Comparison of ENCODE assay signal across 8 cellular contexts in genomic region chr15:41828747-41829270, GRCh38. TPM values are rescaled to one million over a fixed set of nuclear protein-coding genes. Genes with fewer than 3 reads are reported as not detected.
DNase-seq lines count a peak whose midpoint lies in the region; ATAC-seq, FAIRE-seq and TF ChIP-seq lines count a peak whose summit lies in the region.

No MANE protein-coding gene starts in this region.

- H3K9ac ChIP-seq in OCI-LY3 (ENCODE audit: low read length) (peak overlapping the region; percentile 58), H1 (replicated peaks in 1 of 4; ENCODE audit: extremely low read depth in 1 of 4, low read depth in 3 of 4, low read length in 3 of 4) (peak overlapping the region in 1 of 4 experiments; percentile 78; a peak in 2 of 7 replicates)

- no peaks in the 10 kb centered on the region for H3K27me3 ChIP-seq in CD8-positive, alpha-beta memory T cell (ENCODE audit: insufficient read depth, low read length, poor library complexity, severe bottlenecking)
- H3K27me3 ChIP-seq in OCI-LY3 (ENCODE audit: low read depth, low read length) (no peaks in the 10 kb centered on the region), H1 (replicated peaks in 1 of 4; ENCODE audit: control insufficient read depth in 3 of 4, extremely low read depth in 1 of 4, insufficient read depth in 3 of 4, low read length in 3 of 4) (peaks cover 0 to 2% (median 0%) of the 10 kb centered on the region in 4 experiments; a peak in 1 of 7 replicates), neutrophil (peaks cover 13% of the 10 kb centered on the region)

- H3K4me3 Mint-ChIP-seq in CD8-positive, alpha-beta memory T cell: peak overlapping the region; percentile 82 to 98 (median 91)

- no peak overlapping the region for H2BK5ac ChIP-seq in H1 (ENCODE audit: low read depth, low read length)

- ATAC-seq in HG03520 (IDR thresholded peaks at IDR 0.05; ENCODE audit: unreplicated experiment) (no peak), HG02981 (IDR thresholded peaks at IDR 0.05; ENCODE audit: unreplicated experiment) (no peak)

- CTCF ChIA-PET in CD8-positive, alpha-beta memory T cell (lab: Charles Lee): interaction anchor here (1.0 kb wide), 1 partner anchor 54 kb away, joined by 3 read pairs; the partner anchor contains the start of gene MAPKBP1
- CTCF ChIA-PET in H1 (lab: Charles Lee; ENCODE audit: partially characterized antibody): interaction anchor here (0.5 to 2.1 kb wide), 4 partner anchors 9 to 296 kb away, joined by 3 to 6 read pairs (median 4); partner anchors contain the start of genes MAPKBP1 and PLA2G4B

- no peak for TF ChIP-seq POLR2A in H1 (IDR thresholded peaks at IDR 0.05; ENCODE audit: control extremely low read depth in 1 of 2, low read depth in 2 of 2, low read length in 2 of 2)

- no peak overlapping the region for H4K91ac ChIP-seq in H1 (replicated peaks; ENCODE audit: insufficient read length, low read length)

- no peak overlapping the region for H3K56ac ChIP-seq in H1 (replicated peaks; ENCODE audit: insufficient read length, low read depth, low read length)

- peak overlapping the region; percentile 79 for H3K4me2 ChIP-seq in OCI-LY3 (ENCODE audit: low read length)
- H3K4me2 ChIP-seq in H1 (ENCODE audit: insufficient read depth in 1 of 2, low read depth in 2 of 2, low read length in 2 of 2): peak overlapping the region; percentile 82 to 89

- peaks cover 4 to 46% (median 4%) of the 10 kb centered on the region in 3 donors for H3K36me3 Mint-ChIP-seq in CD8-positive, alpha-beta memory T cell

- no peak for TF ChIP-seq RAD21 in H1 (IDR thresholded peaks at IDR 0.05 in 1 of 2, conservative IDR thresholded peaks at IDR 0.05 in 1 of 2; ENCODE audit: low read depth in 2 of 2, low read length in 2 of 2)

- no peak for FAIRE-seq in H1 (lab: Jason Lieb, UNC)

- H3K4me1 ChIP-seq in CD8-positive, alpha-beta memory T cell (ENCODE audit: insufficient read depth, low read length): peaks cover 44% of the 10 kb centered on the region
- H3K4me1 ChIP-seq in OCI-LY3 (ENCODE audit: low read length): peaks cover 5% of the 10 kb centered on the region; the same call in 1 of the 2 replicates
- H3K4me1 ChIP-seq in H1 (replicated peaks in 1 of 4; ENCODE audit: control insufficient read depth in 3 of 4, insufficient read depth in 4 of 4, low read length in 3 of 4): peaks cover 0 to 4% (median 2%) of the 10 kb centered on the region in 4 experiments; a peak in 4 of 7 replicates
- peaks cover 22 to 25% of the 10 kb centered on the region in 2 experiments for H3K4me1 ChIP-seq in neutrophil (ENCODE audit: control insufficient read depth in 1 of 2, insufficient read depth in 1 of 2, low read depth in 1 of 2, low read length in 1 of 2)

- TF ChIP-seq CTCF in OCI-LY3 (IDR thresholded peaks at IDR 0.05; ENCODE audit: low read depth, low read length): no peak
- no peak for TF ChIP-seq CTCF in H1 (IDR thresholded peaks at IDR 0.05; ENCODE audit: control extremely low read depth in 1 of 3, insufficient read depth in 1 of 3, low read depth in 1 of 3, low read length in 3 of 3)
- TF ChIP-seq CTCF in neutrophil (IDR thresholded peaks at IDR 0.05): no peak

- no peaks in the 10 kb centered on the region for H3K9me3 ChIP-seq in CD8-positive, alpha-beta memory T cell (ENCODE audit: low read length)
- no peaks in the 10 kb centered on the region for H3K9me3 ChIP-seq in OCI-LY3 (ENCODE audit: insufficient read depth, low read length)
- no peaks in the 10 kb centered on the region for H3K9me3 ChIP-seq in H1 (ENCODE audit: insufficient read depth in 2 of 2, low read depth in 1 of 2, low read length in 1 of 2)
- no peaks in the 10 kb centered on the region for H3K9me3 ChIP-seq in neutrophil

- 48% methylated on average over 7 of the region's 7 CpGs; no CpG with 5 or more reads in 1 of the 2 experiments for WGBS in H1 (ENCODE audit: extremely low coverage in 1 of 2, insufficient coverage in 1 of 2, insufficient read length in 1 of 2, insufficient replicate concordance in 2 of 2, low coverage in 1 of 2, low lambda C conversion rate in 2 of 2, missing lambda C conversion rate in 1 of 2), 2 experiments

- H3K18ac ChIP-seq in H1 (ENCODE audit: extremely low read depth, low read length): no peak overlapping the region

- no peak overlapping the region for H4K8ac ChIP-seq in H1 (ENCODE audit: extremely low read depth, insufficient read depth, low read length)

- no peak overlapping the region for H2BK20ac ChIP-seq in H1 (ENCODE audit: low read length)

- no peak overlapping the region for H4K5ac ChIP-seq in H1 (ENCODE audit: insufficient read length, low read depth, low read length)

- no peak overlapping the region for H2BK15ac ChIP-seq in H1 (ENCODE audit: low read length)

- H2AFZ ChIP-seq in OCI-LY3 (ENCODE audit: low read depth, low read length) (0 out of 2 replicates have a peak overlapping the region, but pooled peaks have one; percentile 39), H1 (ENCODE audit: low read length) (peak overlapping the region; percentile 8; the same call in 1 of the 2 replicates)

- H3K79me2 ChIP-seq in OCI-LY3 (ENCODE audit: low read length) (no peaks in the 10 kb centered on the region), H1 (ENCODE audit: control insufficient read depth in 1 of 2, insufficient read depth in 2 of 2, low read length in 2 of 2) (no peaks in the 10 kb centered on the region)

- peaks cover 0 to 3% of the 10 kb centered on the region in 2 donors for H3K27me3 Mint-ChIP-seq in CD8-positive, alpha-beta memory T cell

- H3K9me3 Mint-ChIP-seq in CD8-positive, alpha-beta memory T cell: no peaks in the 10 kb centered on the region

- no peaks in the 10 kb centered on the region; the same call in 1 of the 2 replicates for H3K79me1 ChIP-seq in H1 (ENCODE audit: low read depth, low read length)

- H3K27ac Mint-ChIP-seq in CD8-positive, alpha-beta memory T cell: peak overlapping the region; percentile 8 to 99 (median 87)

- H2BK12ac ChIP-seq in H1 (ENCODE audit: low read depth, low read length): no peak overlapping the region

- H4K20me1 ChIP-seq in OCI-LY3 (ENCODE audit: insufficient read depth, low read length) (no peaks in the 10 kb centered on the region), H1 (replicated peaks in 1 of 2; ENCODE audit: control insufficient read depth in 1 of 2, insufficient read depth in 2 of 2, low read length in 2 of 2) (peaks cover 1 to 10% of the 10 kb centered on the region in 2 experiments)

- POLR2A ChIA-PET in CD8-positive, alpha-beta memory T cell (lab: Charles Lee): interaction anchor here (0.5 to 1.6 kb wide), 2 partner anchors 66 to 284 kb away, joined by 4 to 5 read pairs; no protein-coding TSS in a partner anchor
- POLR2A ChIA-PET in H1 (lab: Charles Lee; ENCODE audit: partially characterized antibody): interaction anchor here (0.7 to 2.1 kb wide), 3 partner anchors 8 to 53 kb away, joined by 3 to 6 read pairs (median 3); no protein-coding TSS in a partner anchor

- TF ChIP-seq EP300 in H1 (IDR thresholded peaks at IDR 0.05; ENCODE audit: borderline replicate concordance in 1 of 2, low read depth in 2 of 2, low read length in 2 of 2): no peak

- peaks cover 10% of the 10 kb centered on the region; the same call in 1 of the 2 replicates for H3K23me2 ChIP-seq in H1 (ENCODE audit: low read depth, low read length)

- H2BK120ac ChIP-seq in H1 (replicated peaks; ENCODE audit: low read depth, low read length): peak overlapping the region; percentile 10

- H3K4me3 ChIP-seq in CD8-positive, alpha-beta memory T cell (ENCODE audit: low read length): peak overlapping the region; percentile 77
- H3K4me3 ChIP-seq in OCI-LY3 (ENCODE audit: low read length) (peak overlapping the region; percentile 77), H1 (ENCODE audit: extremely low read depth in 1 of 4, insufficient read depth in 2 of 4, low read depth in 3 of 4, low read length in 4 of 4) (peak overlapping the region in 3 of 4 experiments; percentile 86 to 97 (median 96); a peak in 7 of 8 replicates), neutrophil (ENCODE audit: low read depth in 1 of 2, low read length in 1 of 2) (peak overlapping the region; percentile 93 to 96)

- no peak overlapping the region for H3K14ac ChIP-seq in H1 (ENCODE audit: insufficient read length)

- no peak overlapping the region for H3K23ac ChIP-seq in H1 (ENCODE audit: insufficient read length)

- no peak overlapping the region for H3K4ac ChIP-seq in H1 (replicated peaks; ENCODE audit: insufficient read length, low read depth, low read length)

- no peaks in the 10 kb centered on the region for H3K36me3 ChIP-seq in CD8-positive, alpha-beta memory T cell (ENCODE audit: insufficient read depth, low read length)
- H3K36me3 ChIP-seq in OCI-LY3 (replicated peaks; ENCODE audit: low read depth, low read length): no peaks in the 10 kb centered on the region
- H3K36me3 ChIP-seq in H1 (ENCODE audit: control insufficient read depth in 2 of 4, insufficient read depth in 4 of 4, low read length in 3 of 4): peaks cover 0 to 3% (median 0%) of the 10 kb centered on the region in 4 experiments; a peak in 4 of 8 replicates
- H3K36me3 ChIP-seq in neutrophil: peaks cover 21% of the 10 kb centered on the region

- H2AK5ac ChIP-seq in H1 (ENCODE audit: low read depth, low read length): no peak overlapping the region

- no peak for DNase-seq in CD8-positive, alpha-beta memory T cell
- DNase-seq in H1 (ENCODE audit: low read depth in 1 of 2, low spot score in 2 of 2) (no peak), NCI-H524 treated with DMSO at 0.1 percent for 48 hours (lab: John Stamatoyannopoulos, UW) (no peak), OCI-M1 (lab: John Stamatoyannopoulos, UW) (no peak)

- H3K4me1 Mint-ChIP-seq in CD8-positive, alpha-beta memory T cell: peaks cover 46 to 60% (median 51%) of the 10 kb centered on the region in 3 donors

- H3K27ac ChIP-seq in CD8-positive, alpha-beta memory T cell (ENCODE audit: low read depth, low read length): peak overlapping the region; percentile 73
- H3K27ac ChIP-seq in OCI-LY3 (ENCODE audit: low read length): no peak overlapping the region
- H3K27ac ChIP-seq in H1 (ENCODE audit: low read depth, low read length): no peak overlapping the region
- H3K27ac ChIP-seq in neutrophil: no peak overlapping the region

RNA-seq across cellular contexts. Expression of gene JMJD7, which starts 0.9 kb away (rescaled TPM):
- total RNA-seq in CD8-positive, alpha-beta memory T cell: 10 to 100 TPM; 14.4 to 15.0 TPM
- polyA plus RNA-seq in CD8-positive, alpha-beta memory T cell: 25.5 TPM
- total RNA-seq in H1 (2021; fragmentation: NEBNext Ultra II Directional; extraction: Animal tissue kit (Norgen Biotek cat#: 25700)): 14.7 and 15.0 TPM in 2 replicates
- 20.0 and 21.2 TPM in 2 replicates for polyA plus RNA-seq in H1 (2011; rRNA removed)
- polyA plus RNA-seq in H1 (2011; cell fraction: cytosol; rRNA removed): 17.1 TPM
- 28.8 TPM for polyA plus RNA-seq in H1 (2011; cell fraction: nucleus; rRNA removed)
- 11.7 to 16.4 TPM (median 15.2 TPM) in 4 replicates for polyA plus RNA-seq in H1 (2012, experiment 1 of 2)
- polyA plus RNA-seq in H1 (2012, experiment 2 of 2): 15.2 TPM
- 7.5 TPM for polyA plus RNA-seq in H1 (2013, experiment 1 of 2)
- polyA plus RNA-seq in H1 (2013, experiment 2 of 2): 8.5 TPM
- 4.8 and 5.2 TPM in 2 replicates for polyA minus RNA-seq in H1 (2011; rRNA and poly(A)+ RNA removed)
- 10.6 TPM for polyA minus RNA-seq in H1 (2011; cell fraction: cytosol; rRNA and poly(A)+ RNA removed)
- 6.7 TPM for polyA minus RNA-seq in H1 (2011; cell fraction: nucleus; rRNA and poly(A)+ RNA removed)

RNA-seq across cellular contexts. Expression of gene PLA2G4B, which starts 9.8 kb away (rescaled TPM):
- total RNA-seq in CD8-positive, alpha-beta memory T cell: 1 to 10 TPM; 5.9 to 6.8 TPM
- polyA plus RNA-seq in CD8-positive, alpha-beta memory T cell: 3.1 TPM
- 4.2 and 8.0 TPM in 2 replicates for total RNA-seq in H1 (2021; fragmentation: NEBNext Ultra II Directional; extraction: Animal tissue kit (Norgen Biotek cat#: 25700))
- polyA plus RNA-seq in H1 (2011; rRNA removed): 9.2 TPM in 2 replicates
- 8.0 TPM for polyA plus RNA-seq in H1 (2011; cell fraction: cytosol; rRNA removed)
- 49.3 TPM for polyA plus RNA-seq in H1 (2011; cell fraction: nucleus; rRNA removed)
- polyA plus RNA-seq in H1 (2012, experiment 1 of 2): 2.8 to 7.8 TPM (median 6.9 TPM) in 4 replicates
- polyA plus RNA-seq in H1 (2012, experiment 2 of 2): 4.2 TPM
- 10.3 TPM for polyA plus RNA-seq in H1 (2013, experiment 1 of 2)
- 6.5 TPM for polyA plus RNA-seq in H1 (2013, experiment 2 of 2)
- polyA minus RNA-seq in H1 (2011; rRNA and poly(A)+ RNA removed): 1.5 and 2.0 TPM in 2 replicates
- polyA minus RNA-seq in H1 (2011; cell fraction: cytosol; rRNA and poly(A)+ RNA removed): 3.1 TPM
- 7.5 TPM for polyA minus RNA-seq in H1 (2011; cell fraction: nucleus; rRNA and poly(A)+ RNA removed)

RNA-seq across cellular contexts. Expression of gene MAPKBP1, which starts 54.5 kb away (rescaled TPM):
- total RNA-seq in CD8-positive, alpha-beta memory T cell: 10 to 100 TPM; 16.0 to 17.8 TPM
- 4.8 TPM for polyA plus RNA-seq in CD8-positive, alpha-beta memory T cell
- total RNA-seq in H1 (2021; fragmentation: NEBNext Ultra II Directional; extraction: Animal tissue kit (Norgen Biotek cat#: 25700)): 10.9 and 11.3 TPM in 2 replicates
- polyA plus RNA-seq in H1 (2011; rRNA removed): 4.3 and 4.5 TPM in 2 replicates
- polyA plus RNA-seq in H1 (2011; cell fraction: cytosol; rRNA removed): 4.2 TPM
- 28.6 TPM for polyA plus RNA-seq in H1 (2011; cell fraction: nucleus; rRNA removed)
- 9.8 to 11.6 TPM (median 10.2 TPM) in 4 replicates for polyA plus RNA-seq in H1 (2012, experiment 1 of 2)
- 5.2 TPM for polyA plus RNA-seq in H1 (2012, experiment 2 of 2)
- 3.7 TPM for polyA plus RNA-seq in H1 (2013, experiment 1 of 2)
- 3.4 TPM for polyA plus RNA-seq in H1 (2013, experiment 2 of 2)
- 12.4 and 24.5 TPM in 2 replicates for polyA minus RNA-seq in H1 (2011; rRNA and poly(A)+ RNA removed)
- 6.2 TPM for polyA minus RNA-seq in H1 (2011; cell fraction: cytosol; rRNA and poly(A)+ RNA removed)
- 36.4 TPM for polyA minus RNA-seq in H1 (2011; cell fraction: nucleus; rRNA and poly(A)+ RNA removed)
